Comparison of ENCODE assay signal across 8 cellular contexts in genomic region chr10:102419561-102420442, GRCh38. TPM values are rescaled to one million over a fixed set of nuclear protein-coding genes. Genes with fewer than 3 reads are reported as not detected.
DNase-seq lines count a peak whose midpoint lies in the region; ATAC-seq and TF ChIP-seq lines count a peak whose summit lies in the region.

No MANE protein-coding gene starts in this region.

- H2AFZ ChIP-seq in PC-9: peak overlapping the region; percentile 94

- DNase-seq in CD4-positive, CD25-positive, alpha-beta regulatory T cell: peak; percentile 46 to 72 (median 56)
- DNase-seq in HuH-7.5 (ENCODE audit: low spot score) (peak; percentile 78), PC-9 (peak in 1 of 2 experiments; percentile 40), activated gamma-delta T cell treated with Interleukin-2 at 50 U/mL for 16 hours (peak; percentile 57), germinal center (ENCODE audit: low spot score) (peak; percentile 80), osteocyte (ENCODE audit: extremely low spot score, unreplicated experiment) (no peak)

- peak overlapping the region; percentile 91 for H3K4me3 ChIP-seq in CD4-positive, CD25-positive, alpha-beta regulatory T cell (ENCODE audit: low read depth, low read length)
- peak overlapping the region; percentile 94 for H3K4me3 ChIP-seq in PC-9

- ATAC-seq in CD4-positive, CD25-positive, alpha-beta regulatory T cell (ENCODE audit: low read depth in 2 of 2): no peak
- ATAC-seq in HG02610 (IDR thresholded peaks at IDR 0.05; ENCODE audit: unreplicated experiment) (no peak), GM18858 (IDR thresholded peaks at IDR 0.05; ENCODE audit: unreplicated experiment) (no peak)

- H3K4me3 Mint-ChIP-seq in CD4-positive, CD25-positive, alpha-beta regulatory T cell: peak overlapping the region; percentile 93 to 98 (median 96)
- H3K4me3 Mint-ChIP-seq in osteocyte (ENCODE audit: unreplicated experiment): peak overlapping the region; percentile 96

- no peaks in the 10 kb centered on the region for H3K9me3 ChIP-seq in CD4-positive, CD25-positive, alpha-beta regulatory T cell (ENCODE audit: control insufficient read depth in 2 of 2, low read length in 2 of 2)
- H3K9me3 ChIP-seq in PC-9 (ENCODE audit: insufficient read depth, low read depth): no peaks in the 10 kb centered on the region

- peaks cover 3% of the 10 kb centered on the region for H3K36me3 ChIP-seq in CD4-positive, CD25-positive, alpha-beta regulatory T cell (ENCODE audit: control insufficient read depth, insufficient read depth, low read length)
- no peaks in the 10 kb centered on the region for H3K36me3 ChIP-seq in PC-9 (ENCODE audit: low read depth)

- peak overlapping the region; percentile 97 for H3K4me2 ChIP-seq in PC-9

- intact Hi-C loops in PC-9 (cut with micrococcal nuclease; ENCODE audit: unreplicated experiment): loop anchor here (2.0 to 5.0 kb wide), 3 partner anchors 17 to 162 kb away; no protein-coding TSS in a partner anchor

- peaks cover 44% of the 10 kb centered on the region for H3K4me1 ChIP-seq in CD4-positive, CD25-positive, alpha-beta regulatory T cell (ENCODE audit: control insufficient read depth, insufficient read depth, low read length, poor library complexity, severe bottlenecking)
- H3K4me1 ChIP-seq in PC-9 (replicated peaks; ENCODE audit: insufficient read depth): peaks cover 5% of the 10 kb centered on the region; the same call in 1 of the 2 replicates

- H3K27ac Mint-ChIP-seq in CD4-positive, CD25-positive, alpha-beta regulatory T cell: peak overlapping the region; percentile 77 to 98 (median 93)
- H3K27ac Mint-ChIP-seq in osteocyte (ENCODE audit: unreplicated experiment): peak overlapping the region; percentile 99

- H3K9me3 Mint-ChIP-seq in CD4-positive, CD25-positive, alpha-beta regulatory T cell: peaks cover 0 to 4% (median 0%) of the 10 kb centered on the region in 7 donors
- H3K9me3 Mint-ChIP-seq in osteocyte (ENCODE audit: unreplicated experiment): no peaks in the 10 kb centered on the region

- H3K27me3 Mint-ChIP-seq in CD4-positive, CD25-positive, alpha-beta regulatory T cell: peaks cover 26% of the 10 kb centered on the region
- peaks cover 17% of the 10 kb centered on the region for H3K27me3 Mint-ChIP-seq in osteocyte (ENCODE audit: unreplicated experiment)

- H3K4me1 Mint-ChIP-seq in CD4-positive, CD25-positive, alpha-beta regulatory T cell: peaks cover 0 to 43% (median 16%) of the 10 kb centered on the region in 4 donors
- H3K4me1 Mint-ChIP-seq in osteocyte (ENCODE audit: unreplicated experiment): peaks cover 33% of the 10 kb centered on the region

- H3K27me3 ChIP-seq in CD4-positive, CD25-positive, alpha-beta regulatory T cell (ENCODE audit: control insufficient read depth, insufficient read depth, low read length): peaks cover 7% of the 10 kb centered on the region
- H3K27me3 ChIP-seq in PC-9 (ENCODE audit: insufficient read depth, low read depth): 0 out of 2 replicates have a peak, but pooled peaks cover 15% of the 10 kb centered on the region

- H3K9me2 ChIP-seq in PC-9 (ENCODE audit: insufficient read depth): no peaks in the 10 kb centered on the region

- no peaks in the 10 kb centered on the region for H3K79me2 ChIP-seq in PC-9 (ENCODE audit: low read depth)

- no TSS peak for BruUV-seq in PC-9 (replicated peaks; lab: Mats Ljungman, UMichigan)

- no peak overlapping the region for H3K27ac ChIP-seq in CD4-positive, CD25-positive, alpha-beta regulatory T cell (ENCODE audit: insufficient read depth, low read length, poor library complexity, severe bottlenecking)
- no peak overlapping the region for H3K27ac ChIP-seq in PC-9

- H4K20me1 ChIP-seq in PC-9 (ENCODE audit: insufficient read depth): no peaks in the 10 kb centered on the region

- POLR2A ChIA-PET in PC-9 (lab: Charles Lee; ENCODE audit: unreplicated experiment): interaction anchor here (0.7 kb wide), 1 partner anchor 31 kb away, joined by 3 read pairs; no protein-coding TSS in a partner anchor

- H3F3A ChIP-seq in PC-9 (ENCODE audit: insufficient read depth, low read depth): no peaks in the 10 kb centered on the region; the same call in 1 of the 2 replicates

- no peaks in the 10 kb centered on the region for H3K36me3 Mint-ChIP-seq in CD4-positive, CD25-positive, alpha-beta regulatory T cell
- no peaks in the 10 kb centered on the region for H3K36me3 Mint-ChIP-seq in osteocyte (ENCODE audit: unreplicated experiment)

- no peak for TF ChIP-seq CTCF in PC-9 (conservative IDR thresholded peaks at IDR 0.05)
- TF ChIP-seq CTCF in osteocyte (IDR thresholded peaks at IDR 0.05): no peak

- CTCF ChIA-PET in PC-9 (lab: Charles Lee): interaction anchor here (0.5 to 0.6 kb wide), 2 partner anchors 158 to 952 kb away, joined by 3 read pairs; no protein-coding TSS in a partner anchor

RNA-seq across cellular contexts. Expression of gene FBXL15, which starts 0.8 kb away (rescaled TPM):
- total RNA-seq in CD4-positive, CD25-positive, alpha-beta regulatory T cell: 12.8 TPM
- polyA plus RNA-seq in CD4-positive, CD25-positive, alpha-beta regulatory T cell: 10 to 100 TPM; 25.2 to 40.1 (median 32.1) TPM
- total RNA-seq in PC-9 (2021) (6.2 and 12.7 TPM in 2 replicates), osteocyte (9.8 and 10.5 TPM in 2 replicates)

RNA-seq across cellular contexts. Expression of gene PSD, which starts 1.2 kb away (rescaled TPM):
- 2.9 TPM for total RNA-seq in CD4-positive, CD25-positive, alpha-beta regulatory T cell
- 1 to 10 TPM; 1.4 to 2.6 (median 1.9) TPM for polyA plus RNA-seq in CD4-positive, CD25-positive, alpha-beta regulatory T cell
- total RNA-seq in PC-9 (2021) (1.6 and 2.3 TPM in 2 replicates), osteocyte (0.99 and 1.8 TPM in 2 replicates)

RNA-seq across cellular contexts. Expression of gene CUEDC2, which starts 12.6 kb away (rescaled TPM):
- 29.4 TPM for total RNA-seq in CD4-positive, CD25-positive, alpha-beta regulatory T cell
- polyA plus RNA-seq in CD4-positive, CD25-positive, alpha-beta regulatory T cell: 10 to 100 TPM; 50.8 to 60.6 (median 52.0) TPM
- total RNA-seq in PC-9 (2021): 46.2 and 57.7 TPM in 2 replicates
- total RNA-seq in osteocyte: 81.3 and 82.1 TPM in 2 replicates

RNA-seq across cellular contexts. Expression of gene NFKB2, which starts 24.3 kb away (rescaled TPM):
- 385 TPM for total RNA-seq in CD4-positive, CD25-positive, alpha-beta regulatory T cell
- polyA plus RNA-seq in CD4-positive, CD25-positive, alpha-beta regulatory T cell: 1 to 10 TPM; 6.3 to 8.2 (median 6.7) TPM
- total RNA-seq in PC-9 (2021) (26.3 and 30.8 TPM in 2 replicates), osteocyte (32.5 and 38.6 TPM in 2 replicates)

RNA-seq across cellular contexts. Expression of gene C10orf95, which starts 31.5 kb away (rescaled TPM):
- 0.35 TPM for total RNA-seq in CD4-positive, CD25-positive, alpha-beta regulatory T cell
- 1 to 10 TPM in 1 of 4 donors, under 1 TPM in 3; 0.40 to 1.1 (median 0.55) TPM for polyA plus RNA-seq in CD4-positive, CD25-positive, alpha-beta regulatory T cell
- total RNA-seq in PC-9 (2021) (1.0 and 1.4 TPM in 2 replicates), osteocyte (not detected in 2 replicates)
